ENCODE assay signal across 1 cellular context in the genomic region with DNA sequence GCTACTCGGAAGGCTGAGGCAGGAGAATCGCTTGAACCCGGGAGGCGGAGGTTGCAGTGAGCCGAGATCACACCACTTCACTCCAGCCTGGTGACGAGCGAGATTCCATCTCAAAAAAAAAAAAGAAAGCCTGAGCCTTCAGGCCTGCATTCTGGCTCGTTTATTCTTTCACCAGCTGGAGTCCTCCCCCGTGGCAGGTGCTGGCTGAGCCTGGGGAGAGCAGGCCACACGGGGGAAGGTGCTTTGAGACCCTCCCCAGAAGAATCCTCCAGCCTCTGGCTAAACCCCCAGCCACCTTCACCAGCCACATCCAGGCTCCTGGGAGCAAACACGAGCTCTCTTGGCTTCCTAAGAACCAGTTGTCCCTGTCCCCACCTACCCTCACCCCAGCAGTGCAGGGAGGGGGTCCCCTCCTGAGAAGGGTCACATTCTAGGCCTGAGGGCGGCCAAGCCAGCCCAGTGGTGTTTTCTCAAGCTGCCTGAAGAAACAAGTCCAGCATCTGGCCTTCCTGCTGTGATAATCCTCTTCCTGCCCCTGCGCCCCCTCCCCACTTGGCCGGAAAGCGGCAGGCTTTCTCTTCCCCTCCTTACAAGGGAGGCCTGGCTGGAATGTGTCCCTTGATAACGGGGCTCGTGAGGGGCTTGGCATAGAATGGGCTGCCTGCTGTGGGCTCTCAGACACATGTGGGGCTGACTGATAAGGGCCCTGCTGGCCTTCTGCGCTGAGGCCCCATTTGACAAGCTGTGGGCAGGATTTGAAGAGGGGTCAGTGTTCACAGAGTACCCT.
TF ChIP-seq lines count a peak whose summit lies in the region.

No MANE protein-coding gene starts in this region.

TF ChIP-seq in K562, 482 proteins besides CTCF, POLR2A, EP300 and RAD21 (continued from another document):
- TF ChIP-seq, protein P1, sequence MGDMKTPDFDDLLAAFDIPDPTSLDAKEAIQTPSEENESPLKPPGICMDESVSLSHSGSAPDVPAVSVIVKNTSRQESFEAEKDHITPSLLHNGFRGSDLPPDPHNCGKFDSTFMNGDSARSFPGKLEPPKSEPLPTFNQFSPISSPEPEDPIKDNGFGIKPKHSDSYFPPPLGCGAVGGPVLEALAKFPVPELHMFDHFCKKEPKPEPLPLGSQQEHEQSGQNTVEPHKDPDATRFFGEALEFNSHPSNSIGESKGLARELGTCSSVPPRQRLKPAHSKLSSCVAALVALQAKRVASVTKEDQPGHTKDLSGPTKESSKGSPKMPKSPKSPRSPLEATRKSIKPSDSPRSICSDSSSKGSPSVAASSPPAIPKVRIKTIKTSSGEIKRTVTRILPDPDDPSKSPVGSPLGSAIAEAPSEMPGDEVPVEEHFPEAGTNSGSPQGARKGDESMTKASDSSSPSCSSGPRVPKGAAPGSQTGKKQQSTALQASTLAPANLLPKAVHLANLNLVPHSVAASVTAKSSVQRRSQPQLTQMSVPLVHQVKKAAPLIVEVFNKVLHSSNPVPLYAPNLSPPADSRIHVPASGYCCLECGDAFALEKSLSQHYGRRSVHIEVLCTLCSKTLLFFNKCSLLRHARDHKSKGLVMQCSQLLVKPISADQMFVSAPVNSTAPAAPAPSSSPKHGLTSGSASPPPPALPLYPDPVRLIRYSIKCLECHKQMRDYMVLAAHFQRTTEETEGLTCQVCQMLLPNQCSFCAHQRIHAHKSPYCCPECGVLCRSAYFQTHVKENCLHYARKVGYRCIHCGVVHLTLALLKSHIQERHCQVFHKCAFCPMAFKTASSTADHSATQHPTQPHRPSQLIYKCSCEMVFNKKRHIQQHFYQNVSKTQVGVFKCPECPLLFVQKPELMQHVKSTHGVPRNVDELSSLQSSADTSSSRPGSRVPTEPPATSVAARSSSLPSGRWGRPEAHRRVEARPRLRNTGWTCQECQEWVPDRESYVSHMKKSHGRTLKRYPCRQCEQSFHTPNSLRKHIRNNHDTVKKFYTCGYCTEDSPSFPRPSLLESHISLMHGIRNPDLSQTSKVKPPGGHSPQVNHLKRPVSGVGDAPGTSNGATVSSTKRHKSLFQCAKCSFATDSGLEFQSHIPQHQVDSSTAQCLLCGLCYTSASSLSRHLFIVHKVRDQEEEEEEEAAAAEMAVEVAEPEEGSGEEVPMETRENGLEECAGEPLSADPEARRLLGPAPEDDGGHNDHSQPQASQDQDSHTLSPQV (IDR thresholded peaks at IDR 0.05): peak; percentile 84
- peak; percentile 31; the same call in 1 of the 2 replicates for TF ChIP-seq RAD51 (IDR thresholded peaks at IDR 0.05; ENCODE audit: borderline replicate concordance, low read depth)
TF ChIP-seq in K562: peak in this region for 173.
